In the genomic region with DNA sequence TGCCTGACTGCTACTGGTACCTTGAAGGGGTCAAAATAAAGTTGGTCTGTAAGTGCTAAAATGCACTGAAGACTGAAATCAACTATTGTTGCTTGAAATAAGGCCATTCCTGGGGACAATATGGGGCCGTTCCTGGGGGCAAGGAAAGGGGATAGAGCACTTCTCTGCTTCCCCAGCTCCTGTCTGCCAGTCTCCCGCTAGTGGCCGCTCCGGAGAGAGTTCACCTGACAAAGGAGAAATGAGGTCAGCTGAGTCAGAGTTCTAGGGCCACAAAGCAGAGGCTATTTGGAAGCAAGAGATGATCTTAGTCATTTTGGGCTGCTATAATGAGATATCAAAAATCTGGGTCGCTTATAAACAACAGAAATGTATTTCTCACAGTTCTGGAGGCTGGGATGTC, we compare ENCODE assay signal across 27 cellular contexts.
DNase-seq lines count a peak whose midpoint lies in the region; ATAC-seq, FAIRE-seq and TF ChIP-seq lines count a peak whose summit lies in the region.
"Had no signal": no experiment of that assay in that cellular context is flagged by ENCODE, and none has a peak within 500 bp of the region (broad histone marks: within the 10 kb centered on the region; RNA-seq: fewer than 3 reads in every experiment).

No MANE protein-coding gene starts in this region.

- peaks cover 6% of the 10 kb centered on the region for H3K36me3 Mint-ChIP-seq in endodermal cell (ENCODE audit: low read depth)
- H3K36me3 Mint-ChIP-seq: IgD-negative memory B cell had no signal

- H4K20me1 ChIP-seq in HepG2 (ENCODE audit: insufficient read depth, low read length): no peaks in the 10 kb centered on the region

- no peaks in the 10 kb centered on the region for H3K4me1 ChIP-seq in HepG2 (ENCODE audit: insufficient read depth, low read length)
- H3K4me1 ChIP-seq in right lobe of liver: no peaks in the 10 kb centered on the region
- no peaks in the 10 kb centered on the region for H3K4me1 ChIP-seq in endodermal cell (ENCODE audit: control insufficient read depth, insufficient read depth, low read length)
- H3K4me1 ChIP-seq: BE2C had no signal

- CTCF ChIA-PET in HepG2 (lab: Yijun Ruan, JAX; ENCODE audit: low intra/inter-chr PET ratio, low total read pairs): no interaction called here

- no peaks in the 10 kb centered on the region for H3K79me2 ChIP-seq in HepG2 (ENCODE audit: insufficient read depth, low read length)

- H3K27me3 Mint-ChIP-seq in endodermal cell (ENCODE audit: insufficient read depth): no peaks in the 10 kb centered on the region
- H3K27me3 Mint-ChIP-seq: IgD-negative memory B cell had no signal

- BruUV-seq in HepG2 (replicated peaks; lab: Mats Ljungman, UMichigan): no TSS peak

- no peak for FAIRE-seq in HepG2 (lab: Jason Lieb, UNC)

- H3K27ac ChIP-seq in HepG2 (ENCODE audit: extremely low read length, insufficient read depth, low read length) (no peak overlapping the region), right lobe of liver (no peak overlapping the region), endodermal cell (ENCODE audit: low read depth, low read length) (no peak overlapping the region)
- H3K27ac ChIP-seq: 22Rv1 had no signal

- ATAC-seq in HepG2: peak; percentile 66
- no peak for ATAC-seq in right lobe of liver
- ATAC-seq in HG02973 (IDR thresholded peaks at IDR 0.05; ENCODE audit: unreplicated experiment): no peak
- ATAC-seq: Panc1 had no signal

- H3K36me3 ChIP-seq in HepG2 (replicated peaks in 1 of 2; ENCODE audit: control insufficient read depth in 1 of 2, insufficient read depth in 2 of 2, low read length in 2 of 2) (no peaks in the 10 kb centered on the region), right lobe of liver (no peaks in the 10 kb centered on the region), endodermal cell (ENCODE audit: control insufficient read depth, insufficient read depth, low read length) (no peaks in the 10 kb centered on the region)
- H3K36me3 ChIP-seq: BE2C, HAP-1 had no signal

- no peak for TF ChIP-seq CTCF in HepG2 (CRISPR knock-in tag; IDR thresholded peaks at IDR 0.05)
- TF ChIP-seq CTCF in right lobe of liver (IDR thresholded peaks at IDR 0.05): no peak
- TF ChIP-seq CTCF in endodermal cell (conservative IDR thresholded peaks at IDR 0.05): peak; percentile 56

- H2AFZ ChIP-seq in HepG2 (ENCODE audit: low read length): no peak overlapping the region

- TF ChIP-seq POLR2A in HepG2 (IDR thresholded peaks at IDR 0.05; ENCODE audit: insufficient read depth in 1 of 2, low read depth in 2 of 2, low read length in 2 of 2) (no peak), right lobe of liver (IDR thresholded peaks at IDR 0.05) (no peak)

- H3K4me1 Mint-ChIP-seq in endodermal cell: peaks cover 27% of the 10 kb centered on the region
- H3K4me1 Mint-ChIP-seq: IgD-negative memory B cell had no signal

- H3K9ac ChIP-seq in HepG2 (ENCODE audit: insufficient read depth, low read depth, low read length) (no peak overlapping the region), endodermal cell (ENCODE audit: extremely low read depth, low read length, poor library complexity, severe bottlenecking) (no peak overlapping the region)

- in situ Hi-C loops in HepG2 (cut with HindIII; ENCODE audit: extremely low pct_ligation_motif_present, low pct_unique_long_range_greater_than_20kb): no loop called here

- intact Hi-C loops in HepG2 (cut with micrococcal nuclease; ENCODE audit: unreplicated experiment): no loop called here
- intact Hi-C loops in right lobe of liver (cut with DNase I): no loop called here

- POLR2A ChIA-PET in HepG2 (lab: Yijun Ruan, JAX): no interaction called here

- H3K9me3 ChIP-seq in HepG2 (ENCODE audit: low read length): no peaks in the 10 kb centered on the region
- no peaks in the 10 kb centered on the region for H3K9me3 ChIP-seq in right lobe of liver
- peaks cover 24% of the 10 kb centered on the region for H3K9me3 ChIP-seq in endodermal cell (ENCODE audit: control insufficient read depth, low read length)
- H3K9me3 ChIP-seq: BE2C had no signal

- 40% methylated on average over 5 of the region's 5 CpGs for WGBS in HepG2 (ENCODE audit: low lambda C conversion rate)
- 39% methylated on average over 2 of the region's 5 CpGs for WGBS in right lobe of liver (ENCODE audit: insufficient coverage, low coverage, low lambda C conversion rate, missing lambda C conversion rate)
- 73 to 84% methylated on average over 5 of the region's 5 CpGs for WGBS in endodermal cell (ENCODE audit: insufficient coverage in 1 of 2, insufficient read length in 1 of 2), 2 experiments

- no peak overlapping the region for H3K4me2 ChIP-seq in HepG2 (ENCODE audit: low read depth, low read length)

- H3K27ac Mint-ChIP-seq in endodermal cell: peak overlapping the region; percentile 49
- H3K27ac Mint-ChIP-seq: HFFc6, IgD-negative memory B cell had no signal

- H3K4me3 Mint-ChIP-seq in endodermal cell: no peak overlapping the region
- H3K4me3 Mint-ChIP-seq: HFFc6, IgD-negative memory B cell had no signal

- no peaks in the 10 kb centered on the region; a peak in 2 of 5 replicates for H3K27me3 ChIP-seq in HepG2 (ENCODE audit: control insufficient read depth in 1 of 2, insufficient read depth in 2 of 2, low read length in 2 of 2)
- no peaks in the 10 kb centered on the region for H3K27me3 ChIP-seq in right lobe of liver
- no peaks in the 10 kb centered on the region for H3K27me3 ChIP-seq in endodermal cell (ENCODE audit: control insufficient read depth, insufficient read depth, low read length, poor library complexity, severe bottlenecking)
- H3K27me3 ChIP-seq: BE2C had no signal

- H3K4me3 ChIP-seq in HepG2 (replicated peaks in 1 of 3; ENCODE audit: insufficient read depth in 1 of 3, low read depth in 2 of 3, low read length in 3 of 3) (no peak overlapping the region), right lobe of liver (no peak overlapping the region), endodermal cell (ENCODE audit: low read length) (no peak overlapping the region)
- H3K4me3 ChIP-seq: HAP-1 had no signal

- DNase-seq in HepG2 (ENCODE audit: low spot score) (no peak), right lobe of liver (no peak), M059J (ENCODE audit: low read depth) (peak; percentile 2), endodermal cell (peak; percentile 71), RPMI8226 (no peak), NCI-H82 (lab: John Stamatoyannopoulos, UW) (no peak), nucleus accumbens (lab: John Stamatoyannopoulos, UW) (no peak)
- DNase-seq: ACHN; BE2C; DMS153; DND-41; HFFc6; NCI-H1092 treated with DMSO at 0.1 percent for 48 hours; NCI-H1436; NCI-H187 treated with DMSO at 0.1 percent for 48 hours; NCI-H2171 treated with DMSO at 0.1 percent for 48 hours; NCI-H345; NCI-H510A treated with DMSO at 0.1 percent for 48 hours; NCI-H748 treated with DMSO at 0.1 percent for 48 hours; NK-92 treated with Interleukin-12 subunit alpha and Interleukin-12 subunit beta, amount 100 ng/mL, for 24 hours; SHP77 treated with DMSO at 0.1 percent for 48 hours; T-helper 1 cell had no signal

- TF ChIP-seq RAD21 in HepG2 (CRISPR knock-in tag; IDR thresholded peaks at IDR 0.05): no peak

- TF ChIP-seq EP300 in HepG2 (IDR thresholded peaks at IDR 0.05; ENCODE audit: low read depth in 2 of 2, low read length in 2 of 2) (no peak), HepG2 (CRISPR knock-in tag; IDR thresholded peaks at IDR 0.05; ENCODE audit: borderline replicate concordance) (no peak)

- H3K9me3 Mint-ChIP-seq in endodermal cell: peaks cover 11% of the 10 kb centered on the region
- H3K9me3 Mint-ChIP-seq: HFFc6 had no signal

TF ChIP-seq in HepG2, 621 proteins besides CTCF, POLR2A, EP300 and RAD21 (continues in another document):
- TF ChIP-seq ZNF83 (CRISPR knock-in tag; IDR thresholded peaks at IDR 0.05; ENCODE audit: borderline replicate concordance): no peak

Comparison
In these comparisons a context has a peak if more than half of its experiments do, and no peak if none do; other contexts are left out.
1. DNase-seq: peak in M059J (single experiment) and endodermal cell (single experiment); none in HepG2 (single experiment), right lobe of liver (0 of 3), RPMI8226 (single experiment), NCI-H82 (single experiment) and nucleus accumbens (0 of 56).